ENCODE assay signal across 25 cellular contexts in the genomic region with DNA sequence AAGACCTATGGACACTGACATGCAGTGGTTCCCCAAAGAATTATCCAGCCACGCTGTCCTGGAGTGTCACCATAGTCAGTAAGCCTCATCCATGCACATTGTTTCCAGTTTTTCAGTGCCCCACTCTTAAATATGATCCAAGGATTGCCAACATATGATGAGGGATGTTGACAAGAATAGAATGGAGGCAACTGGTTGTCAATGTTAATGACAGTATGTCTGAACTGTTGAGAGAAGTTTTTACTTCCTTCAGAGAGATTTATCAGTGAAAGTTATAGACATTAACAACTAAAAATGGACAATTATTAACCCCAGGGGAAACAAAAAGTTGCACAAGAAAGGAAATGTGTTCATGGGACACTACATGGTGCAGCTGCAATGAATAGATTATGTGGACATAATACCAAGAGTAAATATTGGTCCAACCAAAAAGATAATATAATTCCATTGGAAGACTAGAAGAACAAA.
"Had no signal": no experiment of that assay in that cellular context is flagged by ENCODE, and none has a peak within 500 bp of the region (broad histone marks: within the 10 kb centered on the region; RNA-seq: fewer than 3 reads in every experiment).

No MANE protein-coding gene starts in this region.

- H3K9me3 ChIP-seq: adrenal gland, SK-N-SH had no signal

- ATAC-seq: activated CD4-positive, CD25-positive, alpha-beta regulatory T cell treated with anti-CD3 and anti-CD28 coated beads, Interleukin-2, amount 50 U/mL, for 24 hours; activated CD8-positive, alpha-beta T cell treated with anti-CD3 and anti-CD28 coated beads for 36 hours; activated T-cell treated with anti-CD3 and anti-CD28 coated beads, Interleukin-2, amount 50 U/mL, for 72 hours had no signal

- H3K36me3 Mint-ChIP-seq: activated naive CD8-positive, alpha-beta T cell treated with anti-CD3 and anti-CD28 coated beads, Interleukin-2, amount 10 ng/mL, durations not matched to agents 7 days and 5 days had no signal

- H3K27me3 Mint-ChIP-seq: activated naive CD8-positive, alpha-beta T cell treated with anti-CD3 and anti-CD28 coated beads, Interleukin-2, amount 10 ng/mL, durations not matched to agents 7 days and 5 days had no signal

- H3K4me1 Mint-ChIP-seq: activated naive CD8-positive, alpha-beta T cell treated with anti-CD3 and anti-CD28 coated beads, Interleukin-2, amount 10 ng/mL, durations not matched to agents 7 days and 5 days had no signal

- DNase-seq: activated CD4-positive, alpha-beta T cell treated with anti-CD3 and anti-CD28 coated beads for 4 hours; activated CD8-positive, alpha-beta memory T cell treated with anti-CD3 and anti-CD28 coated beads, Interleukin-2, amount 50 U/mL, for 4 hours; activated CD8-positive, alpha-beta T cell treated with anti-CD3 and anti-CD28 coated beads for 36 hours; activated gamma-delta T cell treated with Interleukin-2 at 50 U/mL for 16 hours; activated naive CD4-positive, alpha-beta T cell treated with anti-CD3 and anti-CD28 coated beads, Interleukin-2, amount 50 U/mL, for 16 hours; activated naive CD8-positive, alpha-beta T cell treated with anti-CD3 and anti-CD28 coated beads, Interleukin-2, amount 10 ng/mL, durations not matched to agents 7 days and 5 days; activated T-cell treated with anti-CD3 and anti-CD28 coated beads, Interleukin-2, amount 50 U/mL, for 72 hours; adrenal gland; anterior cingulate cortex; Kasumi-1; KBM-7; NCI-H1105 treated with DMSO at 0.1 percent for 48 hours; NCI-H1436 treated with DMSO at 0.1 percent for 48 hours; NCI-H1930; NCI-H2171; NCI-H2227 treated with DMSO at 0.1 percent for 48 hours; NCI-H446 treated with DMSO at 0.1 percent for 48 hours; NCI-H524 treated with DMSO at 0.1 percent for 48 hours; NCI-H82; SJCRH30; SK-N-SH; T-helper 1 cell; WERI-Rb-1 had no signal

- H3K36me3 ChIP-seq: adrenal gland, SJCRH30, WERI-Rb-1 had no signal

- H3K27ac ChIP-seq: adrenal gland, SJCRH30, WERI-Rb-1 had no signal

- H3K9ac ChIP-seq: SK-N-SH had no signal

- H3K4me1 ChIP-seq: adrenal gland, SJCRH30 had no signal

- H3K27ac Mint-ChIP-seq: activated CD8-positive, alpha-beta T cell treated with anti-CD3 and anti-CD28 coated beads for 36 hours; activated naive CD8-positive, alpha-beta T cell treated with anti-CD3 and anti-CD28 coated beads, Interleukin-2, amount 10 ng/mL, durations not matched to agents 7 days and 5 days; activated T-cell treated with anti-CD3 and anti-CD28 coated beads, Interleukin-2, amount 50 U/mL, for 72 hours; activated T-helper 2 cell treated with anti-CD3 and anti-CD28 coated beads, Interferon-gamma antibody, Interleukin-2, Interleukin-4, amounts not matched to agents 10 μg/mL and 5 μg/mL and 100 μg/mL, durations not matched to agents 14 hours and 24 hours and 36 hours had no signal

- H3K4me3 ChIP-seq: adrenal gland, SJCRH30 had no signal

- H3K27me3 ChIP-seq: SJCRH30 had no signal

- H3K4me2 ChIP-seq: SK-N-SH had no signal

- H3K4me3 Mint-ChIP-seq: activated CD8-positive, alpha-beta T cell treated with anti-CD3 and anti-CD28 coated beads for 36 hours; activated naive CD8-positive, alpha-beta T cell treated with anti-CD3 and anti-CD28 coated beads, Interleukin-2, amount 10 ng/mL, durations not matched to agents 7 days and 5 days; activated T-cell treated with anti-CD3 and anti-CD28 coated beads, Interleukin-2, amount 50 U/mL, for 72 hours had no signal
